19 cellular contexts compared by ENCODE assay signal in the genomic region with DNA sequence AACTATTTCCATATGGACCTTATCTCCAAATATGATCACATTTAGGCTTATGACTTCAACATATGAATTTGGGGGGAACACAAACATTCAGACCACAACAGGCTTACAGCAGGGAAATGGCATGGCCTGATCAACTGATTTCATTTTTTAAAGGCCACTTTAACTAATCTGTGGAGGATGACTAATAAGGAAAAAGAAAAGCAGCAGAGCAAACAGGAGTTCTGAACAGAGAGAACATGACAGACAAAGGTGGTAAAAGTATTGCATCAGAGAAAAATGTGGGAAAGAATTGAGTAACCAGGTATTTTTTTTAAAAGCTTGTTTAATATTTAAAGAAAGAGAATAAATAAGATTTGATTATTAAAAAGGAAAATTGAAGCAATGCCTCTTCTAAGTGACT.
A peak's percentile ranks its signal among the peaks of the same experiment; 100 is the strongest.
DNase-seq lines count a peak whose midpoint lies in the region; ATAC-seq and FAIRE-seq lines count a peak whose summit lies in the region.
"Had no signal": no experiment of that assay in that cellular context is flagged by ENCODE, and none has a peak within 500 bp of the region (broad histone marks: within the 10 kb centered on the region; RNA-seq: fewer than 3 reads in every experiment).

No MANE protein-coding gene starts in this region.

- DNase-seq in GM18507 (ENCODE audit: extremely low spot score, insufficient read length, low read depth) (peak; percentile 18), occipital lobe (lab: John Stamatoyannopoulos, UW) (no peak)
- DNase-seq in stimulated activated naive CD4-positive, alpha-beta T cell (lab: John Stamatoyannopoulos, UW), result no peak
- DNase-seq in activated CD4-positive, alpha-beta T cell treated with anti-CD3 and anti-CD28 coated beads for 1 hour, result no peak
- no peak for DNase-seq in stimulated activated naive CD4-positive, alpha-beta T cell treated with Interleukin-2 at 50 U/mL for 16 hours (lab: John Stamatoyannopoulos, UW)
- DNase-seq: activated CD8-positive, alpha-beta memory T cell treated with anti-CD3 and anti-CD28 coated beads for 24 hours; activated effector memory CD4-positive, alpha-beta T cell treated with anti-CD3 and anti-CD28 coated beads, Interleukin-2, amount 50 U/mL, for 16 hours; aorta; midbrain; NCI-H2081; NCI-H524 treated with DMSO at 0.1 percent for 48 hours; sigmoid colon; stimulated activated CD4-positive, alpha-beta T cell treated with anti-CD3 and anti-CD28 coated beads, Interleukin-4, amount 100 ng/mL, for 24 hours had no signal

- ATAC-seq in GM19468 (IDR thresholded peaks at IDR 0.05; ENCODE audit: extremely low read depth, unreplicated experiment) (peak; percentile 33), HG02870 (IDR thresholded peaks at IDR 0.05; ENCODE audit: unreplicated experiment) (peak; percentile 92), HG03460 (IDR thresholded peaks at IDR 0.05; ENCODE audit: unreplicated experiment) (peak; percentile 69)
- ATAC-seq: WTC11 had no signal

- FAIRE-seq in GM18507 (lab: Jason Lieb, UNC), result peak; percentile 9
- FAIRE-seq: GM12892, HTR-8/SVneo had no signal

Comparison
In these comparisons a context has a peak if more than half of its experiments do, and no peak if none do; other contexts are left out.
1. ATAC-seq: peak in every context shown above with its lines; median percentile 92 in HG02870; 69 in HG03460; 33 in GM19468.